9 cellular contexts compared by ENCODE assay signal in the genomic region with DNA sequence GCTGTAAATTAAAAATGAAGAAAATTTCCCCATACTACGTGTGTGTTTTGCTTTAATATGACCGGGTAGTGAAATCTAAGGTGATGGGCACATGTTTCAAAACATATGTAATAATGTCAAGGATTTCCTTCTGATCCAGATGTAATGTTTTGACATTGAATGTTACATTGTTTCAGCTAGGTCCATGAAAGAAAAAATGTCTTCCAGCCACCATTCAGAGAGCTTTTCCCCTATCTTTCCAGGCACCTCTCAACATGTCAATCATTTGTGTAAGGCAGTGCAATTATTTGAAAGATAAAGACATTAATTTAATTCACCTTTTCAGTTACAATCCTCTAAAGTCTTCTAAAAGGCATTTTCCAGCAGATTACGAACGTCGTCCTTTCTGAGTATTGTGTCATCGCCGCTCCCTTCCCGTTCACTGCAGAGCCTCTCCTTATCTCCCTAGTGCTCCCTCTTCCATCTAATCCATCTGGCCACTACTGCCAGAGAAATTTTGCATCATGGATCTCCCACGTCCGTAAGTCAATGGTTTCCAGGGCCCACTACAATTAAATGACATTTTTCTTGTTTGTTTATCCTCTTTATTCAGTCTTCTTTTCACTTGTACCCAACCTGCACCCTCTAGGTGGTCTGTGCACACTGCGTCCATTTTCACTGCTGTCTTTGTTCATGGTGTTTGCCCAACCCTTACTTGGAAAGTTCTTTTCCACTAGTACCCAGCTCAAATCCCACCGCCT. TPM values are rescaled to one million over a fixed set of nuclear protein-coding genes. Genes with fewer than 3 reads are reported as not detected.
A peak's percentile ranks its signal among the peaks of the same experiment; 100 is the strongest.
DNase-seq lines count a peak whose midpoint lies in the region; ATAC-seq and TF ChIP-seq lines count a peak whose summit lies in the region.
"Had no signal": no experiment of that assay in that cellular context is flagged by ENCODE, and none has a peak within 500 bp of the region (broad histone marks: within the 10 kb centered on the region; RNA-seq: fewer than 3 reads in every experiment).

No MANE protein-coding gene starts in this region.

- no peak for TF ChIP-seq CTCF in nephron (IDR thresholded peaks at IDR 0.05; ENCODE audit: unreplicated experiment in 3 of 3)

- peaks cover 23% of the 10 kb centered on the region for H3K4me1 ChIP-seq in BLaER1
- peaks cover 18% of the 10 kb centered on the region for H3K4me1 ChIP-seq in CD8-positive, alpha-beta memory T cell (ENCODE audit: insufficient read depth, low read length)

- H3K4me1 Mint-ChIP-seq in CD8-positive, alpha-beta memory T cell, result peaks cover 19 to 41% (median 38%) of the 10 kb centered on the region in 3 donors
- H3K4me1 Mint-ChIP-seq in activated CD4-positive, alpha-beta memory T cell treated with anti-CD3 and anti-CD28 coated beads for 36 hours (ENCODE audit: low read depth), result peaks cover 32% of the 10 kb centered on the region
- H3K4me1 Mint-ChIP-seq in nephron, result peaks cover 33% of the 10 kb centered on the region

- H3K9me3 ChIP-seq in BLaER1, result no peaks in the 10 kb centered on the region
- no peaks in the 10 kb centered on the region for H3K9me3 ChIP-seq in CD8-positive, alpha-beta memory T cell (ENCODE audit: low read length)
- H3K9me3 ChIP-seq: esophagus squamous epithelium had no signal

- peaks cover 22% of the 10 kb centered on the region for H4K20me1 ChIP-seq in BLaER1

- intact Hi-C loops in activated CD4-positive, alpha-beta memory T cell treated with anti-CD3 and anti-CD28 coated beads for 36 hours (cut with micrococcal nuclease), result no loop called here

- H3K27ac Mint-ChIP-seq in CD8-positive, alpha-beta memory T cell, result peak overlapping the region in 2 of 8 donors; percentile 44 to 51
- H3K27ac Mint-ChIP-seq in activated CD4-positive, alpha-beta memory T cell treated with anti-CD3 and anti-CD28 coated beads for 36 hours, result no peak overlapping the region
- H3K27ac Mint-ChIP-seq in nephron, result no peak overlapping the region

- H3K4me3 ChIP-seq in BLaER1, result no peak overlapping the region
- H3K4me3 ChIP-seq in CD8-positive, alpha-beta memory T cell (ENCODE audit: low read length), result no peak overlapping the region

- DNase-seq in CD8-positive, alpha-beta memory T cell, result no peak
- DNase-seq in activated CD4-positive, alpha-beta memory T cell treated with anti-CD3 and anti-CD28 coated beads for 36 hours, result no peak
- no peak for DNase-seq in activated effector memory CD4-positive, alpha-beta T cell treated with Interleukin-2 at 50 U/mL for 16 hours
- DNase-seq: esophagus squamous epithelium, NCI-H226 had no signal

- H3K36me3 ChIP-seq in BLaER1, result peaks cover 22% of the 10 kb centered on the region
- peaks cover 4% of the 10 kb centered on the region for H3K36me3 ChIP-seq in CD8-positive, alpha-beta memory T cell (ENCODE audit: insufficient read depth, low read length)

- H3K9ac ChIP-seq in BLaER1, result no peak overlapping the region

- peaks cover 0 to 33% (median 8%) of the 10 kb centered on the region in 3 donors for H3K36me3 Mint-ChIP-seq in CD8-positive, alpha-beta memory T cell
- peaks cover 12% of the 10 kb centered on the region for H3K36me3 Mint-ChIP-seq in activated CD4-positive, alpha-beta memory T cell treated with anti-CD3 and anti-CD28 coated beads for 36 hours
- peaks cover 25% of the 10 kb centered on the region for H3K36me3 Mint-ChIP-seq in nephron (ENCODE audit: low read depth)

- H3K27ac ChIP-seq in BLaER1, result no peak overlapping the region
- no peak overlapping the region for H3K27ac ChIP-seq in CD8-positive, alpha-beta memory T cell (ENCODE audit: low read depth, low read length)

- no peaks in the 10 kb centered on the region for H3K9me3 Mint-ChIP-seq in CD8-positive, alpha-beta memory T cell
- no peaks in the 10 kb centered on the region for H3K9me3 Mint-ChIP-seq in activated CD4-positive, alpha-beta memory T cell treated with anti-CD3 and anti-CD28 coated beads for 36 hours
- H3K9me3 Mint-ChIP-seq in nephron, result no peaks in the 10 kb centered on the region

- H3K4me2 ChIP-seq in BLaER1, result peak overlapping the region; percentile 94; the same call in 1 of the 2 replicates

- POLR2A ChIA-PET in CD8-positive, alpha-beta memory T cell (lab: Charles Lee), result no interaction called here
- POLR2A ChIA-PET in activated CD4-positive, alpha-beta memory T cell treated with anti-CD3 and anti-CD28 coated beads for 36 hours (lab: Charles Lee), result no interaction called here

- H3K4me3 Mint-ChIP-seq in CD8-positive, alpha-beta memory T cell, result peak overlapping the region in 5 of 7 donors; percentile 14 to 91 (median 87)
- H3K4me3 Mint-ChIP-seq in activated CD4-positive, alpha-beta memory T cell treated with anti-CD3 and anti-CD28 coated beads for 36 hours, result peak overlapping the region; percentile 5
- H3K4me3 Mint-ChIP-seq in nephron, result peak overlapping the region; percentile 52 to 65 (median 62)

- ATAC-seq in HG03095 (IDR thresholded peaks at IDR 0.05; ENCODE audit: unreplicated experiment) (no peak), HG03045 (IDR thresholded peaks at IDR 0.05; ENCODE audit: unreplicated experiment) (no peak)

- H3K27me3 ChIP-seq in BLaER1, result no peaks in the 10 kb centered on the region
- H3K27me3 ChIP-seq in CD8-positive, alpha-beta memory T cell (ENCODE audit: insufficient read depth, low read length, poor library complexity, severe bottlenecking), result no peaks in the 10 kb centered on the region
- H3K27me3 ChIP-seq: esophagus squamous epithelium had no signal

- CTCF ChIA-PET in CD8-positive, alpha-beta memory T cell (lab: Charles Lee), result interaction anchor here (0.7 to 2.3 kb wide), 3 partner anchors 17 to 102 kb away, joined by 3 to 11 read pairs (median 7); no protein-coding TSS in a partner anchor
- CTCF ChIA-PET in activated CD4-positive, alpha-beta memory T cell treated with anti-CD3 and anti-CD28 coated beads for 36 hours (lab: Charles Lee), result interaction anchor here (1.1 to 2.6 kb wide), 3 partner anchors 17 to 1068 kb away, joined by 3 to 22 read pairs (median 3); partner anchors contain the start of gene DNAJC11

- peaks cover 2 to 10% of the 10 kb centered on the region in 2 donors for H3K27me3 Mint-ChIP-seq in CD8-positive, alpha-beta memory T cell
- H3K27me3 Mint-ChIP-seq in activated CD4-positive, alpha-beta memory T cell treated with anti-CD3 and anti-CD28 coated beads for 36 hours, result peaks cover 5% of the 10 kb centered on the region
- H3K27me3 Mint-ChIP-seq in nephron (ENCODE audit: low read depth), result no peaks in the 10 kb centered on the region

RNA-seq across cellular contexts. Expression of gene VAMP3, which starts 1.3 kb away (rescaled TPM):
- 10 to 100 TPM; 27.3 to 32.5 TPM for total RNA-seq in CD8-positive, alpha-beta memory T cell
- polyA plus RNA-seq in CD8-positive, alpha-beta memory T cell, result 41.7 TPM
- 10 to 100 TPM; 19.9 to 21.8 TPM for total RNA-seq in activated CD4-positive, alpha-beta memory T cell treated with anti-CD3 and anti-CD28 coated beads for 36 hours

RNA-seq across cellular contexts. Expression of gene PER3, which starts 14.2 kb away (rescaled TPM):
- total RNA-seq in CD8-positive, alpha-beta memory T cell, result 1 to 10 TPM; 4.7 TPM
- polyA plus RNA-seq in CD8-positive, alpha-beta memory T cell, result 6.3 TPM
- total RNA-seq in activated CD4-positive, alpha-beta memory T cell treated with anti-CD3 and anti-CD28 coated beads for 36 hours, result 1 to 10 TPM; 2.3 to 2.9 TPM

Comparison
In these comparisons a context has a peak if more than half of its experiments do, and no peak if none do; other contexts are left out.
1. H3K4me3 Mint-ChIP-seq: peak in every context shown above with its lines; median percentile 87 in CD8-positive, alpha-beta memory T cell; 62 in nephron; 5 in activated CD4-positive, alpha-beta memory T cell treated with anti-CD3 and anti-CD28 coated beads for 36 hours.